In genomic region chr10:95291634-95292039, GRCh38 we compare ENCODE assay signal across 1 cellular context.
TF ChIP-seq lines count a peak whose summit lies in the region.

No MANE protein-coding gene starts in this region.

TF ChIP-seq in GM12878, 131 proteins besides CTCF, POLR2A, EP300 and RAD21:
- TF ChIP-seq HDAC6 (IDR thresholded peaks at IDR 0.05; ENCODE audit: unreplicated experiment), result no peak
- 0 out of 2 replicates have a peak, but pooled peaks have one; percentile 35 for TF ChIP-seq HDGF (IDR thresholded peaks at IDR 0.05)
- peak; percentile 24; the same call in 1 of the 2 replicates for TF ChIP-seq EED (IDR thresholded peaks at IDR 0.05; ENCODE audit: low read depth)
- TF ChIP-seq SMAD1 (IDR thresholded peaks at IDR 0.05; ENCODE audit: low read depth, partially characterized antibody), result no peak
- TF ChIP-seq SIN3A (IDR thresholded peaks at IDR 0.05; ENCODE audit: low read depth, low read length), result no peak
- 0 out of 2 replicates have a peak, but pooled peaks have one; percentile 37 for TF ChIP-seq NBN (IDR thresholded peaks at IDR 0.05)
- 0 out of 2 replicates have a peak, but pooled peaks have one; percentile 13 for TF ChIP-seq GATAD2B (conservative IDR thresholded peaks at IDR 0.05; ENCODE audit: low read depth)
- no peak for TF ChIP-seq NFYA (IDR thresholded peaks at IDR 0.05; ENCODE audit: borderline replicate concordance, low read depth, low read length)
- TF ChIP-seq IRF3 (IDR thresholded peaks at IDR 0.05), result no peak
